8 cellular contexts compared by ENCODE assay signal in the genomic region with DNA sequence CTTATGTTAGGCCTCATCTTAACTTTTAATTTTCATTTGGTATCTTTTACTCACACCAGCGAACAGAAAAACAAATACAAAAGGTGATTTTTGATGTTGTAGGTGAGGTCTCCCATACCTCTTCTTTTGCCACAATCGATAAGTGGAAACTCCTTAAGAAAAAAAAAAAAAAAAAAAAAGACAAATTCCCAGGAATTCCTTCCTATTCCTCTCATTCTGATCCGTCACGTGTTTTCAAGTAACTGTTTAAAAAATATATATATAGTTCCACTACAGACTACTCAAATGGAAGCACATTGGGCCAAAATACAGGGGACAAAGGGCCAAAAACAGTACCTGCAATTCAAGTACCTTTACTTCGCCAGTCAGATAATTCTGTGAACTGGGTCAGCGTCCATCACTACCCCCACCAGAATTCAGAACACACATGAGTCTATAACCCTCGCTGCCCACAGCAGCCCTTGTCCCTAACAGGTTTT. TPM values are rescaled to one million over a fixed set of nuclear protein-coding genes. Genes with fewer than 3 reads are reported as not detected.
A peak's percentile ranks its signal among the peaks of the same experiment; 100 is the strongest.
DNase-seq lines count a peak whose midpoint lies in the region; TF ChIP-seq lines count a peak whose summit lies in the region.

No MANE protein-coding gene starts in this region.

- peak overlapping the region; percentile 58 for H3K18ac ChIP-seq in trophoblast cell (ENCODE audit: low read length)

- no peak overlapping the region for H3K23ac ChIP-seq in trophoblast cell (ENCODE audit: low read length)

- H3K79me1 ChIP-seq in trophoblast cell (ENCODE audit: low read length), result peaks cover 5% of the 10 kb centered on the region

- H2AK5ac ChIP-seq in trophoblast cell (ENCODE audit: low read length), result no peak overlapping the region

- peak overlapping the region; percentile 89 for H3K4me2 ChIP-seq in trophoblast cell (ENCODE audit: low read length)

- intact Hi-C loops in Calu3 (cut with micrococcal nuclease; ENCODE audit: unreplicated experiment), result no loop called here

- H3K4ac ChIP-seq in trophoblast cell (ENCODE audit: low read depth, low read length), result no peak overlapping the region

- H2BK120ac ChIP-seq in trophoblast cell (ENCODE audit: insufficient read depth, low read length, poor library complexity), result peak overlapping the region; percentile 6

- peak overlapping the region; percentile 52 for H2BK5ac ChIP-seq in trophoblast cell (ENCODE audit: low read depth, low read length, poor library complexity)

- TSS peak; percentile 92 for BruUV-seq in Calu3 (replicated peaks; lab: Mats Ljungman, UMichigan)

- H3K14ac ChIP-seq in trophoblast cell (ENCODE audit: low read length), result peak overlapping the region; percentile 54

- no peaks in the 10 kb centered on the region for H3K4me1 ChIP-seq in Peyer's patch
- H3K4me1 ChIP-seq in trophoblast cell (ENCODE audit: control insufficient read depth in 1 of 2, insufficient read depth in 2 of 2, low read length in 2 of 2), result peaks cover 3 to 6% of the 10 kb centered on the region in 2 experiments

- peaks cover 19% of the 10 kb centered on the region for H3K36me3 Mint-ChIP-seq in Calu3 (ENCODE audit: insufficient read depth, unreplicated experiment)

- peaks cover 2% of the 10 kb centered on the region for H3K27me3 Mint-ChIP-seq in Calu3 (ENCODE audit: unreplicated experiment)

- peak overlapping the region; percentile 79 to 84 (median 80) for H3K27ac ChIP-seq in Peyer's patch
- H3K27ac ChIP-seq in trophoblast cell (ENCODE audit: low read depth, low read length), result peak overlapping the region; percentile 57

- TF ChIP-seq POLR2A in Peyer's patch (IDR thresholded peaks at IDR 0.05), result no peak

- no CpG with 5 or more reads among the region's 7 CpGs for WGBS in trophoblast cell (ENCODE audit: extremely low coverage, insufficient coverage, insufficient read length)

- peak overlapping the region; percentile 62 for H2AFZ ChIP-seq in trophoblast cell (ENCODE audit: insufficient read depth, low read length, poor library complexity)

- H3K27me3 ChIP-seq in Peyer's patch, result no peaks in the 10 kb centered on the region
- no peaks in the 10 kb centered on the region for H3K27me3 ChIP-seq in trophoblast cell (ENCODE audit: insufficient read depth, low read length)

- peak overlapping the region; percentile 74 for H4K8ac ChIP-seq in trophoblast cell (ENCODE audit: low read depth, low read length)

- CTCF ChIA-PET in Calu3 (lab: Charles Lee), result interaction anchor here (1.0 kb wide), 1 partner anchor 47 kb away, joined by 8 read pairs; no protein-coding TSS in a partner anchor

- H3K9me3 ChIP-seq in Peyer's patch (no peaks in the 10 kb centered on the region), trophoblast cell (ENCODE audit: insufficient read depth, low read depth, low read length) (no peaks in the 10 kb centered on the region)

- H2BK12ac ChIP-seq in trophoblast cell (ENCODE audit: low read length), result no peak overlapping the region

- TF ChIP-seq CTCF in Calu3 (IDR thresholded peaks at IDR 0.05; ENCODE audit: unreplicated experiment) (no peak), Peyer's patch (IDR thresholded peaks at IDR 0.05) (no peak), epithelial cell of proximal tubule (conservative IDR thresholded peaks at IDR 0.05; ENCODE audit: low read depth, low read length) (no peak)

- H3K4me3 ChIP-seq in Peyer's patch (peak overlapping the region; percentile 56 to 74 (median 59)), epithelial cell of proximal tubule (ENCODE audit: low read depth, low read length) (peak overlapping the region; percentile 69), trophoblast cell (ENCODE audit: low read depth, low read length) (peak overlapping the region; percentile 78)

- H3K9ac ChIP-seq in trophoblast cell (ENCODE audit: low read length), result peak overlapping the region; percentile 87

- H4K91ac ChIP-seq in trophoblast cell (ENCODE audit: low read depth, low read length), result peak overlapping the region; percentile 64

- H3K27ac Mint-ChIP-seq in Calu3 (ENCODE audit: unreplicated experiment), result peak overlapping the region; percentile 77

- H3K36me3 ChIP-seq in Peyer's patch, result no peaks in the 10 kb centered on the region
- H3K36me3 ChIP-seq in trophoblast cell (ENCODE audit: control insufficient read depth in 1 of 2, insufficient read depth in 2 of 2, low read length in 2 of 2), result peaks cover 0 to 3% of the 10 kb centered on the region in 2 experiments

- peaks cover 4% of the 10 kb centered on the region for H3K79me2 ChIP-seq in trophoblast cell (ENCODE audit: control insufficient read depth, insufficient read depth, low read length, poor library complexity)

- H3K4me1 Mint-ChIP-seq in Calu3 (ENCODE audit: low read depth, unreplicated experiment), result peaks cover 15% of the 10 kb centered on the region

- no peaks in the 10 kb centered on the region for H3K9me3 Mint-ChIP-seq in Calu3 (ENCODE audit: low read depth, unreplicated experiment)

- DNase-seq in Calu3 (no peak), Peyer's patch (no peak), epithelial cell of proximal tubule (ENCODE audit: low read depth) (no peak), trophoblast cell (no peak), NCI-H146 (lab: John Stamatoyannopoulos, UW) (no peak), pons (ENCODE audit: low spot score) (no peak), NCI-H2196 (lab: John Stamatoyannopoulos, UW; ENCODE audit: unreplicated experiment) (no peak), NCI-H1694 treated with DMSO at 0.1 percent for 48 hours (lab: John Stamatoyannopoulos, UW) (no peak)

- H4K12ac ChIP-seq in trophoblast cell (ENCODE audit: low read depth, low read length), result peak overlapping the region; percentile 39

- H3K4me3 Mint-ChIP-seq in Calu3 (ENCODE audit: low read depth, unreplicated experiment), result peak overlapping the region; percentile 79

RNA-seq across cellular contexts. Expression of a gene that starts 16.5 kb away (rescaled TPM):
- not detected in 2 replicates for total RNA-seq in Calu3 (2022)
- total RNA-seq in Peyer's patch, result 1 to 10 TPM in 1 of 4 donors, under 1 TPM in 2, not detected in 1; 0.53 to 3.1 (median 0.80) TPM
- not detected in 2 replicates for total RNA-seq in epithelial cell of proximal tubule
- 0.03 TPM in 1 of 2 replicates, not detected in the other for polyA plus RNA-seq in trophoblast cell (2013)

RNA-seq across cellular contexts. Expression of a gene that starts 49.5 kb away (rescaled TPM):
- 694 and 719 TPM in 2 replicates for total RNA-seq in Calu3 (2022)
- total RNA-seq in Peyer's patch, result 100 to 1,000 TPM in 3 of 4 donors, 10 to 100 TPM in 1; 80.7 to 661 (median 153) TPM
- 141 and 227 TPM in 2 replicates for total RNA-seq in epithelial cell of proximal tubule
- polyA plus RNA-seq in trophoblast cell (2013), result 312 and 322 TPM in 2 replicates
